1 cellular context compared by ENCODE assay signal in the genomic region with DNA sequence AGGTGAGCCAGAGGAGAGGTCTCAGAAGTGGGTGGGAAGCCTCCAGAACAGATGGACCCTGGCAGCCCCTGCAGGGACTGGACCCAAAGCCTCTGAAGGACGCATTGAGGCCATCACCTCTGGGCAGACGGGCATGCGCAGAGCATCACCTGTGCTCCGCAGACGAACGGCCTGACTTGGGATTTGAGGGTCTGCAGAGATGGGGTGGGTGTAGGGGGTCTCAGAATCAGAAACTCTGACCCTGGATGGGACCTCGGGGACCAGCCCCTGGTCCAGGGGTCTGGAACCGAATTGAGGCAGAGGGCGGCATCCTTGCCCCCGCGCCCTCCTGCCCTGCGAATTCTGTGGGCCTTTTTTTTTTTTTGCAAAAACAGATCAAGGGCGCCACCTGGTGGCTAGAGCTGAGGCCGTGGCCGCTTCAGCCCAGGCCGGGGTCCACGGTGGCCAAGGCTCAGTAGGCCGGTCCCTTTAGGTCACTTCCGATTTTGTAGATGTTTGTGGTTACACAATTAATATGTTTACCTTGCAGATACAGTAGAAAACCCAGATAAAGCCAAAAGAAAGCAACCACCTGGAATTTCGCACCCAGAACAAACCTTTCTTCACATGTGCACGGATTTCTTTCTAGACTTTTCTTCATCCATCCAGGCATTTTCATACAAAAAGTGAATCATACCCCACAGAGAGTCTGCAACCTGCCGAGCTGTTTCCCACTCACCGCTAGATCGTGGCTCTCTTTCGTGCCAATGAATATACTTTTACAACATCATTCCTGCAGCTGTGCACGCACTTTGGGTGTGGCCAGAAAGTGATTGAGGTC.
TF ChIP-seq lines count a peak whose summit lies in the region.

No MANE protein-coding gene starts in this region.

TF ChIP-seq in HepG2, 621 proteins besides CTCF, POLR2A, EP300 and RAD21 (continued from another document):
- peak; percentile 24; the same call in 1 of the 2 replicates for TF ChIP-seq FOXP4 (CRISPR knock-in tag; IDR thresholded peaks at IDR 0.05)
- 0 out of 2 replicates have a peak, but pooled peaks have one; percentile 56 for TF ChIP-seq ZNF816 (CRISPR knock-in tag; IDR thresholded peaks at IDR 0.05; ENCODE audit: borderline replicate concordance)
- 0 out of 2 replicates have a peak, but pooled peaks have one; percentile 69 for TF ChIP-seq ZNF850 (CRISPR knock-in tag; conservative IDR thresholded peaks at IDR 0.05)
- peak; percentile 63 for TF ChIP-seq GABPB1 (CRISPR knock-in tag; IDR thresholded peaks at IDR 0.05)
- TF ChIP-seq ZNF605 (CRISPR knock-in tag; IDR thresholded peaks at IDR 0.05): no peak
- peak; percentile 24; the same call in 1 of the 2 replicates for TF ChIP-seq ZFX (CRISPR knock-in tag; IDR thresholded peaks at IDR 0.05; ENCODE audit: low read depth)
- no peak for TF ChIP-seq ZNF432 (CRISPR knock-in tag; IDR thresholded peaks at IDR 0.05; ENCODE audit: borderline replicate concordance)
